Comparison of ENCODE assay signal across 27 cellular contexts in genomic region chr15:92322566-92323355, GRCh38.
A peak's percentile ranks its signal among the peaks of the same experiment; 100 is the strongest.
DNase-seq lines count a peak whose midpoint lies in the region; ATAC-seq and TF ChIP-seq lines count a peak whose summit lies in the region.
"Had no signal": no experiment of that assay in that cellular context is flagged by ENCODE, and none has a peak within 500 bp of the region (broad histone marks: within the 10 kb centered on the region; RNA-seq: fewer than 3 reads in every experiment).

No MANE protein-coding gene starts in this region.

- DNase-seq in NCI-H2171 treated with DMSO at 0.1 percent for 48 hours (lab: John Stamatoyannopoulos, UW) (peak; percentile 6), NCI-H2171 (lab: John Stamatoyannopoulos, UW) (no peak), cerebellar nuclear complex (lab: John Stamatoyannopoulos, UW) (peak; percentile 19 to 71), midbrain (lab: John Stamatoyannopoulos, UW) (peak; percentile 57), superior temporal gyrus (ENCODE audit: extremely low spot score) (peak; percentile 27), lower leg skin (ENCODE audit: low spot score in 2 of 2) (no peak)
- DNase-seq in stimulated activated CD8-positive, alpha-beta memory T cell treated with anti-CD3 and anti-CD28 coated beads, Interleukin-4, amount 100 ng/mL, for 48 hours, result no peak
- DNase-seq: activated CD4-positive, alpha-beta memory T cell treated with anti-CD3 and anti-CD28 coated beads, Interleukin-2, amount 10 ng/mL, durations not matched to agents 7 days and 5 days; activated CD4-positive, alpha-beta T cell treated with anti-CD3 and anti-CD28 coated beads for 1 hour; activated CD8-positive, alpha-beta memory T cell treated with anti-CD3 and anti-CD28 coated beads, Interleukin-2, amount 50 U/mL, for 48 hours; activated naive CD4-positive, alpha-beta T cell treated with anti-CD3 and anti-CD28 coated beads, Interleukin-2, amount 50 U/mL, for 16 hours; CD4-positive, alpha-beta T cell; effector memory CD4-positive, alpha-beta T cell; EL; glutamatergic neuron; left lung; naive thymus-derived CD8-positive, alpha-beta T cell; NCI-H1930; NCI-H226; NCI-H774; occipital lobe; psoas muscle; stimulated activated CD4-positive, alpha-beta T cell treated with anti-CD3 and anti-CD28 coated beads, Interleukin-1b, Interleukin-23, amount 100 ng/mL, for 48 hours; stomach had no signal

- no peak overlapping the region for H3K4me3 ChIP-seq in lower leg skin (ENCODE audit: low read depth, poor library complexity, severe bottlenecking)
- H3K4me3 ChIP-seq: coronary artery, left lung, psoas muscle, stomach, tibial nerve had no signal

- WGBS in lower leg skin, 2 donors, result 48 to 54% methylated on average over 13 of the region's 13 CpGs

- TF ChIP-seq CTCF in lower leg skin (IDR thresholded peaks at IDR 0.05), result no peak

- intact Hi-C loops in lower leg skin (cut with DNase I; ENCODE audit: low total_unique reads), result no loop called here

- ATAC-seq in HG03571 (IDR thresholded peaks at IDR 0.05; ENCODE audit: unreplicated experiment), result no peak
- ATAC-seq: left lung; naive thymus-derived CD8-positive, alpha-beta T cell; psoas muscle had no signal

- no peak for TF ChIP-seq POLR2A in lower leg skin (IDR thresholded peaks at IDR 0.05)

Comparison
In these comparisons a context has a peak if more than half of its experiments do, and no peak if none do; other contexts are left out.
1. DNase-seq: peak in NCI-H2171 treated with DMSO at 0.1 percent for 48 hours (single experiment), cerebellar nuclear complex (2 of 2), midbrain (single experiment) and superior temporal gyrus (single experiment); none in NCI-H2171 (single experiment), stimulated activated CD8-positive, alpha-beta memory T cell treated with anti-CD3 and anti-CD28 coated beads, Interleukin-4, amount 100 ng/mL, for 48 hours (single experiment) and lower leg skin (0 of 2).